In genomic region chr20:25315418-25316210, GRCh38 we compare ENCODE assay signal across 15 cellular contexts.
A peak's percentile ranks its signal among the peaks of the same experiment; 100 is the strongest.
DNase-seq lines count a peak whose midpoint lies in the region; ATAC-seq and TF ChIP-seq lines count a peak whose summit lies in the region.
"Had no signal": no experiment of that assay in that cellular context is flagged by ENCODE, and none has a peak within 500 bp of the region (broad histone marks: within the 10 kb centered on the region; RNA-seq: fewer than 3 reads in every experiment).

No MANE protein-coding gene starts in this region.

- no peak for TF ChIP-seq CTCF in mucosa of descending colon (IDR thresholded peaks at IDR 0.05)

- H3K27me3 Mint-ChIP-seq in activated T-helper 1 cell treated with anti-CD3 and anti-CD28 coated beads, Interleukin-12 subunit alpha, Interleukin-12 subunit beta, Interleukin-2, Interleukin-4 antibody, amounts not matched to agents 30 ng/mL and 10 ng/mL and 1 ng/mL, durations not matched to agents 14 hours and 24 hours and 36 hours (ENCODE audit: insufficient read depth): no peaks in the 10 kb centered on the region
- H3K27me3 Mint-ChIP-seq: activated CD4-positive, alpha-beta memory T cell treated with anti-CD3 and anti-CD28 coated beads, Interleukin-2, amount 10 ng/mL, durations not matched to agents 7 days and 5 days had no signal

- H3K4me1 ChIP-seq in mucosa of descending colon (ENCODE audit: low read depth): peaks cover 10% of the 10 kb centered on the region

- peak overlapping the region; percentile 74 for H3K27ac Mint-ChIP-seq in activated T-helper 1 cell treated with anti-CD3 and anti-CD28 coated beads, Interleukin-12 subunit alpha, Interleukin-12 subunit beta, Interleukin-2, Interleukin-4 antibody, amounts not matched to agents 30 ng/mL and 10 ng/mL and 1 ng/mL, durations not matched to agents 14 hours and 24 hours and 36 hours
- H3K27ac Mint-ChIP-seq: activated CD4-positive, alpha-beta memory T cell treated with anti-CD3 and anti-CD28 coated beads, Interleukin-2, amount 10 ng/mL, durations not matched to agents 7 days and 5 days had no signal

- H3K4me1 Mint-ChIP-seq in activated T-helper 1 cell treated with anti-CD3 and anti-CD28 coated beads, Interleukin-12 subunit alpha, Interleukin-12 subunit beta, Interleukin-2, Interleukin-4 antibody, amounts not matched to agents 30 ng/mL and 10 ng/mL and 1 ng/mL, durations not matched to agents 14 hours and 24 hours and 36 hours (ENCODE audit: low read depth): peaks cover 33% of the 10 kb centered on the region

- H3K4me3 ChIP-seq in mucosa of descending colon: no peak overlapping the region
- H3K4me3 ChIP-seq: cardiac muscle cell, lung, SK-N-MC, vagina had no signal

- in situ Hi-C loops in ACHN (cut with HindIII; ENCODE audit: low pct_ligation_motif_present, low pct_unique_long_range_greater_than_20kb, low sequenced_read_pairs): no loop called here

- no peaks in the 10 kb centered on the region for H3K36me3 ChIP-seq in mucosa of descending colon (ENCODE audit: low read depth)
- H3K36me3 ChIP-seq: cardiac muscle cell, vagina had no signal

- no peaks in the 10 kb centered on the region for H3K9me3 ChIP-seq in mucosa of descending colon
- H3K9me3 ChIP-seq: Caco-2, vagina had no signal

- ATAC-seq in mucosa of descending colon: no peak
- no peak for ATAC-seq in GM18870 (IDR thresholded peaks at IDR 0.05; ENCODE audit: unreplicated experiment)
- ATAC-seq in HG02763 (IDR thresholded peaks at IDR 0.05; ENCODE audit: unreplicated experiment): no peak
- ATAC-seq in HG03457 (IDR thresholded peaks at IDR 0.05; ENCODE audit: unreplicated experiment): no peak
- ATAC-seq in GM19324 (IDR thresholded peaks at IDR 0.05; ENCODE audit: low FRiP score, unreplicated experiment): no peak

- H3K9me3 Mint-ChIP-seq in activated T-helper 1 cell treated with anti-CD3 and anti-CD28 coated beads, Interleukin-12 subunit alpha, Interleukin-12 subunit beta, Interleukin-2, Interleukin-4 antibody, amounts not matched to agents 30 ng/mL and 10 ng/mL and 1 ng/mL, durations not matched to agents 14 hours and 24 hours and 36 hours: no peaks in the 10 kb centered on the region
- H3K9me3 Mint-ChIP-seq: activated CD4-positive, alpha-beta memory T cell treated with anti-CD3 and anti-CD28 coated beads, Interleukin-2, amount 10 ng/mL, durations not matched to agents 7 days and 5 days had no signal

- DNase-seq in ACHN (peak; percentile 80), HCEC 1CT (peak; percentile 43), mucosa of descending colon (peak in 2 of 3 donors; percentile 14 to 43)
- DNase-seq in activated T-helper 1 cell treated with anti-CD3 and anti-CD28 coated beads, Interleukin-12 subunit alpha, Interleukin-12 subunit beta, Interleukin-2, Interleukin-4 antibody, amounts not matched to agents 30 ng/mL and 10 ng/mL and 1 ng/mL, durations not matched to agents 14 hours and 24 hours and 36 hours (ENCODE audit: low spot score): no peak
- DNase-seq: activated CD4-positive, alpha-beta memory T cell treated with anti-CD3 and anti-CD28 coated beads, Interleukin-2, amount 10 ng/mL, durations not matched to agents 7 days and 5 days; NCI-H2171 treated with DMSO at 0.1 percent for 48 hours had no signal

- no peaks in the 10 kb centered on the region for H3K36me3 Mint-ChIP-seq in activated T-helper 1 cell treated with anti-CD3 and anti-CD28 coated beads, Interleukin-12 subunit alpha, Interleukin-12 subunit beta, Interleukin-2, Interleukin-4 antibody, amounts not matched to agents 30 ng/mL and 10 ng/mL and 1 ng/mL, durations not matched to agents 14 hours and 24 hours and 36 hours (ENCODE audit: low read depth)

- intact Hi-C loops in activated T-helper 1 cell treated with anti-CD3 and anti-CD28 coated beads, Interleukin-12 subunit alpha, Interleukin-12 subunit beta, Interleukin-2, Interleukin-4 antibody, amounts not matched to agents 30 ng/mL and 10 ng/mL and 1 ng/mL, durations not matched to agents 14 hours and 24 hours and 36 hours (cut with micrococcal nuclease): no loop called here
- intact Hi-C loops in mucosa of descending colon (cut with DNase I, micrococcal nuclease): no loop called here

- H3K4me3 Mint-ChIP-seq in activated T-helper 1 cell treated with anti-CD3 and anti-CD28 coated beads, Interleukin-12 subunit alpha, Interleukin-12 subunit beta, Interleukin-2, Interleukin-4 antibody, amounts not matched to agents 30 ng/mL and 10 ng/mL and 1 ng/mL, durations not matched to agents 14 hours and 24 hours and 36 hours: no peak overlapping the region
- H3K4me3 Mint-ChIP-seq: activated CD4-positive, alpha-beta memory T cell treated with anti-CD3 and anti-CD28 coated beads, Interleukin-2, amount 10 ng/mL, durations not matched to agents 7 days and 5 days had no signal
